ENCODE assay signal across 25 cellular contexts in genomic region chr1:227780101-227781044, GRCh38. TPM values are rescaled to one million over a fixed set of nuclear protein-coding genes. Genes with fewer than 3 reads are reported as not detected.
A peak's percentile ranks its signal among the peaks of the same experiment; 100 is the strongest.
DNase-seq lines count a peak whose midpoint lies in the region; ATAC-seq, FAIRE-seq and TF ChIP-seq lines count a peak whose summit lies in the region.
"Had no signal": no experiment of that assay in that cellular context is flagged by ENCODE, and none has a peak within 500 bp of the region (broad histone marks: within the 10 kb centered on the region; RNA-seq: fewer than 3 reads in every experiment).

No MANE protein-coding gene starts in this region.

- H3K9me3 ChIP-seq in HepG2 (ENCODE audit: low read length) (no peaks in the 10 kb centered on the region), suprapubic skin (no peaks in the 10 kb centered on the region)
- H3K9me3 ChIP-seq: ovary, vagina had no signal

- H3K4me1 Mint-ChIP-seq in activated B cell treated with CpG ODN at 0.5 μM for 24 hours = peaks cover under 1% of the 10 kb centered on the region
- no peaks in the 10 kb centered on the region for H3K4me1 Mint-ChIP-seq in activated T-cell treated with anti-CD3 and anti-CD28 coated beads, Interleukin-2, amount 50 U/mL, for 72 hours (ENCODE audit: low read depth)
- H3K4me1 Mint-ChIP-seq: activated naive CD4-positive, alpha-beta T cell treated with anti-CD3 and anti-CD28 coated beads, Interleukin-2, amount 50 U/mL, for 24 hours; CD14-positive monocyte had no signal

- no peak overlapping the region for H3K9ac ChIP-seq in HepG2 (ENCODE audit: insufficient read depth, low read depth, low read length)

- no peak for TF ChIP-seq POLR2A in HepG2 (IDR thresholded peaks at IDR 0.05; ENCODE audit: insufficient read depth in 1 of 2, low read depth in 2 of 2, low read length in 2 of 2)
- no peak for TF ChIP-seq POLR2A in suprapubic skin (IDR thresholded peaks at IDR 0.05)

- no peak overlapping the region for H3K4me3 Mint-ChIP-seq in activated B cell treated with CpG ODN at 0.5 μM for 24 hours
- H3K4me3 Mint-ChIP-seq in activated T-cell treated with anti-CD3 and anti-CD28 coated beads, Interleukin-2, amount 50 U/mL, for 72 hours = no peak overlapping the region
- H3K4me3 Mint-ChIP-seq: activated naive CD4-positive, alpha-beta T cell treated with anti-CD3 and anti-CD28 coated beads, Interleukin-2, amount 50 U/mL, for 24 hours; brain; CD14-positive monocyte; stimulated activated memory B cell treated with anti-CD40 and anti-IgM and Interleukin-4, amounts not matched to agents 10 μg/mL and 1 μg/mL and 100 μg/mL, for 72 hours had no signal

- intact Hi-C loops in activated B cell treated with CpG ODN at 0.5 μM for 24 hours (cut with micrococcal nuclease) (no loop called here), HepG2 (cut with micrococcal nuclease; ENCODE audit: unreplicated experiment) (no loop called here)

- WGBS in HepG2 (ENCODE audit: low lambda C conversion rate) = 96% methylated on average over 14 of the region's 23 CpGs
- WGBS in suprapubic skin = 76% methylated on average over 9 of the region's 23 CpGs

- H3K4me3 ChIP-seq in HepG2 (replicated peaks in 1 of 3; ENCODE audit: insufficient read depth in 1 of 3, low read depth in 2 of 3, low read length in 3 of 3) (no peak overlapping the region), suprapubic skin (no peak overlapping the region)
- H3K4me3 ChIP-seq: hepatocyte, ovary, vagina had no signal

- H3K27ac ChIP-seq in HepG2 (ENCODE audit: extremely low read length, insufficient read depth, low read length) (no peak overlapping the region), suprapubic skin (no peak overlapping the region)
- H3K27ac ChIP-seq: hepatocyte, ovary, vagina had no signal

- no peaks in the 10 kb centered on the region for H4K20me1 ChIP-seq in HepG2 (ENCODE audit: insufficient read depth, low read length)

- TF ChIP-seq EP300 in HepG2 (IDR thresholded peaks at IDR 0.05; ENCODE audit: low read depth in 2 of 2, low read length in 2 of 2) (no peak), HepG2 (CRISPR knock-in tag; IDR thresholded peaks at IDR 0.05; ENCODE audit: borderline replicate concordance) (no peak), suprapubic skin (IDR thresholded peaks at IDR 0.05) (no peak)

- no peak overlapping the region for H2AFZ ChIP-seq in HepG2 (ENCODE audit: low read length)
- H2AFZ ChIP-seq: hepatocyte had no signal

- no peaks in the 10 kb centered on the region for H3K27me3 Mint-ChIP-seq in activated B cell treated with CpG ODN at 0.5 μM for 24 hours
- H3K27me3 Mint-ChIP-seq in activated T-cell treated with anti-CD3 and anti-CD28 coated beads, Interleukin-2, amount 50 U/mL, for 72 hours (ENCODE audit: low read depth) = no peaks in the 10 kb centered on the region
- H3K27me3 Mint-ChIP-seq: activated naive CD4-positive, alpha-beta T cell treated with anti-CD3 and anti-CD28 coated beads, Interleukin-2, amount 50 U/mL, for 24 hours; brain; stimulated activated memory B cell treated with anti-CD40 and anti-IgM and Interleukin-4, amounts not matched to agents 10 μg/mL and 1 μg/mL and 100 μg/mL, for 72 hours had no signal

- no peak for TF ChIP-seq RAD21 in HepG2 (CRISPR knock-in tag; IDR thresholded peaks at IDR 0.05)

- in situ Hi-C loops in HepG2 (cut with HindIII; ENCODE audit: extremely low pct_ligation_motif_present, low pct_unique_long_range_greater_than_20kb) = no loop called here

- no peaks in the 10 kb centered on the region for H3K9me3 Mint-ChIP-seq in activated B cell treated with CpG ODN at 0.5 μM for 24 hours
- no peaks in the 10 kb centered on the region for H3K9me3 Mint-ChIP-seq in activated T-cell treated with anti-CD3 and anti-CD28 coated beads, Interleukin-2, amount 50 U/mL, for 72 hours
- H3K9me3 Mint-ChIP-seq: activated naive CD4-positive, alpha-beta T cell treated with anti-CD3 and anti-CD28 coated beads, Interleukin-2, amount 50 U/mL, for 24 hours; brain had no signal

- peaks cover 23% of the 10 kb centered on the region for H3K36me3 Mint-ChIP-seq in activated B cell treated with CpG ODN at 0.5 μM for 24 hours (ENCODE audit: low read depth)
- H3K36me3 Mint-ChIP-seq in activated T-cell treated with anti-CD3 and anti-CD28 coated beads, Interleukin-2, amount 50 U/mL, for 72 hours (ENCODE audit: insufficient read depth in 2 of 2) = peaks cover 0 to 1% of the 10 kb centered on the region in 2 donors

- no peak overlapping the region for H3K4me2 ChIP-seq in HepG2 (ENCODE audit: low read depth, low read length)
- H3K4me2 ChIP-seq: hepatocyte had no signal

- ATAC-seq in activated B cell treated with CpG ODN at 0.5 μM for 24 hours (ENCODE audit: low read depth) (no peak), HepG2 (peak; percentile 23; the same call in 1 of the 3 replicates), HG03457 (IDR thresholded peaks at IDR 0.05; ENCODE audit: unreplicated experiment) (no peak)
- no peak for ATAC-seq in activated T-cell treated with anti-CD3 and anti-CD28 coated beads, Interleukin-2, amount 50 U/mL, for 72 hours (replicated peaks in 1 of 2)
- ATAC-seq: stimulated activated memory B cell treated with anti-CD40 and anti-IgM and Interleukin-4, amounts not matched to agents 10 μg/mL and 1 μg/mL and 100 μg/mL, for 72 hours had no signal

- H3K27me3 ChIP-seq in HepG2 (ENCODE audit: control insufficient read depth in 1 of 2, insufficient read depth in 2 of 2, low read length in 2 of 2) = no peaks in the 10 kb centered on the region
- no peaks in the 10 kb centered on the region for H3K27me3 ChIP-seq in suprapubic skin
- H3K27me3 ChIP-seq: hepatocyte, ovary, vagina had no signal

- POLR2A ChIA-PET in activated B cell treated with CpG ODN at 0.5 μM for 24 hours (lab: Charles Lee) = no interaction called here
- POLR2A ChIA-PET in HepG2 (lab: Yijun Ruan, JAX) = no interaction called here

- TF ChIP-seq CTCF in activated B cell treated with CpG ODN at 0.5 μM for 24 hours (IDR thresholded peaks at IDR 0.05) = no peak
- TF ChIP-seq CTCF in HepG2 (CRISPR knock-in tag; IDR thresholded peaks at IDR 0.05) = no peak
- no peak for TF ChIP-seq CTCF in suprapubic skin (IDR thresholded peaks at IDR 0.05)

- FAIRE-seq in HepG2 (lab: Jason Lieb, UNC) = no peak

- H3K79me2 ChIP-seq in HepG2 (ENCODE audit: insufficient read depth, low read length) = no peaks in the 10 kb centered on the region
- H3K79me2 ChIP-seq: hepatocyte had no signal

- no TSS peak for BruUV-seq in HepG2 (replicated peaks; lab: Mats Ljungman, UMichigan)

- H3K36me3 ChIP-seq in HepG2 (replicated peaks in 1 of 2; ENCODE audit: control insufficient read depth in 1 of 2, insufficient read depth in 2 of 2, low read length in 2 of 2) = peaks cover 3 to 9% of the 10 kb centered on the region in 2 experiments; a peak in 3 of 5 replicates
- peaks cover 26% of the 10 kb centered on the region for H3K36me3 ChIP-seq in suprapubic skin
- H3K36me3 ChIP-seq: ovary had no signal

- H3K4me1 ChIP-seq in HepG2 (ENCODE audit: insufficient read depth, low read length) = no peaks in the 10 kb centered on the region
- H3K4me1 ChIP-seq in suprapubic skin = no peaks in the 10 kb centered on the region

- CTCF ChIA-PET in activated B cell treated with CpG ODN at 0.5 μM for 24 hours (lab: Charles Lee) (no interaction called here), HepG2 (lab: Yijun Ruan, JAX; ENCODE audit: low intra/inter-chr PET ratio, low total read pairs) (no interaction called here)

- DNase-seq in activated CD8-positive, alpha-beta memory T cell treated with anti-CD3 and anti-CD28 coated beads for 24 hours = peak; percentile 50
- no peak for DNase-seq in activated CD8-positive, alpha-beta memory T cell treated with anti-CD3 and anti-CD28 coated beads, Interleukin-2, amount 50 U/mL, for 4 hours
- DNase-seq in activated B cell treated with CpG ODN at 0.5 μM for 24 hours (peak; percentile 6), HepG2 (ENCODE audit: low spot score) (no peak), suprapubic skin (ENCODE audit: low spot score in 2 of 2) (peak; percentile 37 to 74), SK-N-DZ (ENCODE audit: low spot score) (no peak)
- no peak for DNase-seq in activated T-cell treated with anti-CD3 and anti-CD28 coated beads, Interleukin-2, amount 50 U/mL, for 72 hours
- DNase-seq: activated CD4-positive, alpha-beta T cell treated with anti-CD3 and anti-CD28 coated beads for 1 hour; DND-41; KG1; NCI-H226; SIG-M5; T-helper 2 cell had no signal

- H3K27ac Mint-ChIP-seq in activated B cell treated with CpG ODN at 0.5 μM for 24 hours = no peak overlapping the region
- no peak overlapping the region for H3K27ac Mint-ChIP-seq in activated T-cell treated with anti-CD3 and anti-CD28 coated beads, Interleukin-2, amount 50 U/mL, for 72 hours
- H3K27ac Mint-ChIP-seq: activated naive CD4-positive, alpha-beta T cell treated with anti-CD3 and anti-CD28 coated beads, Interleukin-2, amount 50 U/mL, for 24 hours; brain; CD14-positive monocyte; stimulated activated memory B cell treated with anti-CD40 and anti-IgM and Interleukin-4, amounts not matched to agents 10 μg/mL and 1 μg/mL and 100 μg/mL, for 72 hours had no signal

RNA-seq across cellular contexts. Expression of gene PRSS38, which starts 35.1 kb away (rescaled TPM):
- not detected in 2 replicates for total RNA-seq in activated B cell treated with CpG ODN at 0.5 μM for 24 hours
- not detected in 2 replicates for total RNA-seq in HepG2 (2016; rRNA removed; fragmentation: Illumina TruSeq; extraction: Trizol)
- not detected in 2 replicates for total RNA-seq in HepG2 (2016; cell fraction: cytosol; rRNA removed; fragmentation: Illumina TruSeq; extraction: Trizol; ENCODE audit: low read depth)
- not detected in 2 replicates for total RNA-seq in HepG2 (2016; cell fraction: insoluble cytoplasmic fraction; rRNA removed; fragmentation: Illumina TruSeq; extraction: Trizol)
- total RNA-seq in HepG2 (2016; cell fraction: membrane; rRNA removed; fragmentation: Illumina TruSeq; extraction: Trizol) = not detected in 2 replicates
- not detected in 2 replicates for total RNA-seq in HepG2 (2016; cell fraction: nucleus; rRNA removed; fragmentation: Illumina TruSeq; extraction: Trizol)
- not detected in 2 replicates for polyA plus RNA-seq in HepG2 (2011; rRNA removed)
- not detected in 2 replicates for polyA plus RNA-seq in HepG2 (2011; cell fraction: cytosol; rRNA removed)
- polyA plus RNA-seq in HepG2 (2011; cell fraction: nucleus; rRNA removed) = not detected in 2 replicates
- not detected in 2 replicates for polyA plus RNA-seq in HepG2 (2012)
- not detected in 2 replicates for polyA plus RNA-seq in HepG2 (2016; cell fraction: cytosol; fragmentation: Illumina TruSeq; extraction: Trizol; ENCODE audit: low read depth)
- polyA plus RNA-seq in HepG2 (2016; cell fraction: insoluble cytoplasmic fraction; fragmentation: Illumina TruSeq; extraction: Trizol; ENCODE audit: low read depth) = not detected in 2 replicates
- polyA plus RNA-seq in HepG2 (2016; cell fraction: membrane; fragmentation: Illumina TruSeq; extraction: Trizol; ENCODE audit: low read depth) = not detected in 2 replicates
- polyA plus RNA-seq in HepG2 (2016; cell fraction: nucleus; fragmentation: Illumina TruSeq; extraction: Trizol; ENCODE audit: insufficient read depth, low read depth) = not detected in 2 replicates
- polyA minus RNA-seq in HepG2 (2011; rRNA and poly(A)+ RNA removed; ENCODE audit: low replicate concordance) = not detected in 2 replicates
- polyA minus RNA-seq in HepG2 (2011; cell fraction: cytosol; rRNA and poly(A)+ RNA removed) = not detected in 2 replicates
- polyA minus RNA-seq in HepG2 (2011; cell fraction: nucleus; rRNA and poly(A)+ RNA removed) = not detected in 2 replicates
- not detected for total RNA-seq in suprapubic skin
- not detected in 2 replicates for polyA plus RNA-seq in SK-N-DZ (2014; cell fraction: cytosol; rRNA removed)
- polyA plus RNA-seq in SK-N-DZ (2014; cell fraction: nucleus; rRNA removed) = not detected in 2 replicates
- not detected for total RNA-seq in activated T-cell treated with anti-CD3 and anti-CD28 coated beads, Interleukin-2, amount 50 U/mL, for 72 hours
- total RNA-seq: A673, dermis microvascular lymphatic vessel endothelial cell, fibroblast of lung, hepatocyte, mucosa of gallbladder, ovary, vagina had no signal
- polyA plus RNA-seq: CD14-positive monocyte, fibroblast of lung, hepatocyte, ovary had no signal

RNA-seq across cellular contexts. Expression of gene SNAP47, which starts 45.1 kb away (rescaled TPM):
- 24.2 and 24.3 TPM in 2 replicates for total RNA-seq in activated B cell treated with CpG ODN at 0.5 μM for 24 hours
- total RNA-seq in HepG2 (2016; rRNA removed; fragmentation: Illumina TruSeq; extraction: Trizol) = 25.1 and 25.8 TPM in 2 replicates
- 10.1 and 13.3 TPM in 2 replicates for total RNA-seq in HepG2 (2016; cell fraction: cytosol; rRNA removed; fragmentation: Illumina TruSeq; extraction: Trizol; ENCODE audit: low read depth)
- total RNA-seq in HepG2 (2016; cell fraction: insoluble cytoplasmic fraction; rRNA removed; fragmentation: Illumina TruSeq; extraction: Trizol) = 25.5 and 25.8 TPM in 2 replicates
- total RNA-seq in HepG2 (2016; cell fraction: membrane; rRNA removed; fragmentation: Illumina TruSeq; extraction: Trizol) = 17.9 and 18.3 TPM in 2 replicates
- total RNA-seq in HepG2 (2016; cell fraction: nucleus; rRNA removed; fragmentation: Illumina TruSeq; extraction: Trizol) = 20.5 and 21.5 TPM in 2 replicates
- polyA plus RNA-seq in HepG2 (2011; rRNA removed) = 13.6 and 14.1 TPM in 2 replicates
- polyA plus RNA-seq in HepG2 (2011; cell fraction: cytosol; rRNA removed) = 16.8 and 19.5 TPM in 2 replicates
- polyA plus RNA-seq in HepG2 (2011; cell fraction: nucleus; rRNA removed) = 19.8 and 20.7 TPM in 2 replicates
- polyA plus RNA-seq in HepG2 (2012) = 12.1 and 15.6 TPM in 2 replicates
- 4.7 and 6.2 TPM in 2 replicates for polyA plus RNA-seq in HepG2 (2016; cell fraction: cytosol; fragmentation: Illumina TruSeq; extraction: Trizol; ENCODE audit: low read depth)
- 19.4 and 24.0 TPM in 2 replicates for polyA plus RNA-seq in HepG2 (2016; cell fraction: insoluble cytoplasmic fraction; fragmentation: Illumina TruSeq; extraction: Trizol; ENCODE audit: low read depth)
- 10.9 and 11.7 TPM in 2 replicates for polyA plus RNA-seq in HepG2 (2016; cell fraction: membrane; fragmentation: Illumina TruSeq; extraction: Trizol; ENCODE audit: low read depth)
- polyA plus RNA-seq in HepG2 (2016; cell fraction: nucleus; fragmentation: Illumina TruSeq; extraction: Trizol; ENCODE audit: insufficient read depth, low read depth) = 19.3 and 22.0 TPM in 2 replicates
- polyA minus RNA-seq in HepG2 (2011; rRNA and poly(A)+ RNA removed; ENCODE audit: low replicate concordance) = 16.8 and 27.2 TPM in 2 replicates
- polyA minus RNA-seq in HepG2 (2011; cell fraction: cytosol; rRNA and poly(A)+ RNA removed) = 8.8 and 9.6 TPM in 2 replicates
- 30.3 and 36.4 TPM in 2 replicates for polyA minus RNA-seq in HepG2 (2011; cell fraction: nucleus; rRNA and poly(A)+ RNA removed)
- 10 to 100 TPM; 35.8 to 51.0 (median 42.9) TPM for total RNA-seq in suprapubic skin
- 43.9 and 45.4 TPM in 2 replicates for polyA plus RNA-seq in SK-N-DZ (2014; cell fraction: cytosol; rRNA removed)
- polyA plus RNA-seq in SK-N-DZ (2014; cell fraction: nucleus; rRNA removed) = 32.6 and 34.6 TPM in 2 replicates
- total RNA-seq in activated T-cell treated with anti-CD3 and anti-CD28 coated beads, Interleukin-2, amount 50 U/mL, for 72 hours = 10 to 100 TPM; 34.0 to 35.3 TPM

RNA-seq across cellular contexts. Expression of gene JMJD4, which starts 45.3 kb away (rescaled TPM):
- total RNA-seq in activated B cell treated with CpG ODN at 0.5 μM for 24 hours (23.5 and 26.7 TPM in 2 replicates), HepG2 (2016; rRNA removed; fragmentation: Illumina TruSeq; extraction: Trizol) (23.0 and 29.0 TPM in 2 replicates), suprapubic skin (10 to 100 TPM in 3 of 4 donors, 1 to 10 TPM in 1; 9.9 to 24.2 (median 16.5) TPM)
- total RNA-seq in HepG2 (2016; cell fraction: cytosol; rRNA removed; fragmentation: Illumina TruSeq; extraction: Trizol; ENCODE audit: low read depth) = 10.5 and 13.6 TPM in 2 replicates
- total RNA-seq in HepG2 (2016; cell fraction: insoluble cytoplasmic fraction; rRNA removed; fragmentation: Illumina TruSeq; extraction: Trizol) = 21.9 and 31.1 TPM in 2 replicates
- 18.8 and 21.7 TPM in 2 replicates for total RNA-seq in HepG2 (2016; cell fraction: membrane; rRNA removed; fragmentation: Illumina TruSeq; extraction: Trizol)
- 21.3 and 26.3 TPM in 2 replicates for total RNA-seq in HepG2 (2016; cell fraction: nucleus; rRNA removed; fragmentation: Illumina TruSeq; extraction: Trizol)
- polyA plus RNA-seq in HepG2 (2011; rRNA removed) = 10.2 and 17.3 TPM in 2 replicates
- 10.6 and 14.3 TPM in 2 replicates for polyA plus RNA-seq in HepG2 (2011; cell fraction: cytosol; rRNA removed)
- polyA plus RNA-seq in HepG2 (2011; cell fraction: nucleus; rRNA removed) = 44.8 and 46.2 TPM in 2 replicates
- 9.4 and 10.9 TPM in 2 replicates for polyA plus RNA-seq in HepG2 (2012)
- polyA plus RNA-seq in HepG2 (2016; cell fraction: cytosol; fragmentation: Illumina TruSeq; extraction: Trizol; ENCODE audit: low read depth) = 7.9 and 10.7 TPM in 2 replicates
- polyA plus RNA-seq in HepG2 (2016; cell fraction: insoluble cytoplasmic fraction; fragmentation: Illumina TruSeq; extraction: Trizol; ENCODE audit: low read depth) = 18.0 and 18.7 TPM in 2 replicates
- 11.6 and 12.6 TPM in 2 replicates for polyA plus RNA-seq in HepG2 (2016; cell fraction: membrane; fragmentation: Illumina TruSeq; extraction: Trizol; ENCODE audit: low read depth)
- 23.9 and 25.0 TPM in 2 replicates for polyA plus RNA-seq in HepG2 (2016; cell fraction: nucleus; fragmentation: Illumina TruSeq; extraction: Trizol; ENCODE audit: insufficient read depth, low read depth)
- 88.6 and 93.9 TPM in 2 replicates for polyA minus RNA-seq in HepG2 (2011; rRNA and poly(A)+ RNA removed; ENCODE audit: low replicate concordance)
- 9.8 and 14.0 TPM in 2 replicates for polyA minus RNA-seq in HepG2 (2011; cell fraction: cytosol; rRNA and poly(A)+ RNA removed)
- 62.1 and 65.3 TPM in 2 replicates for polyA minus RNA-seq in HepG2 (2011; cell fraction: nucleus; rRNA and poly(A)+ RNA removed)
- 23.2 and 25.0 TPM in 2 replicates for polyA plus RNA-seq in SK-N-DZ (2014; cell fraction: cytosol; rRNA removed)
- polyA plus RNA-seq in SK-N-DZ (2014; cell fraction: nucleus; rRNA removed) = 41.6 and 44.7 TPM in 2 replicates
- 10 to 100 TPM in 1 of 2 donors, 1 to 10 TPM in 1; 8.7 to 11.1 TPM for total RNA-seq in activated T-cell treated with anti-CD3 and anti-CD28 coated beads, Interleukin-2, amount 50 U/mL, for 72 hours

Comparison
In these comparisons a context has a peak if more than half of its experiments do, and no peak if none do; other contexts are left out.
1. DNase-seq: peak in activated CD8-positive, alpha-beta memory T cell treated with anti-CD3 and anti-CD28 coated beads for 24 hours (single experiment), activated B cell treated with CpG ODN at 0.5 μM for 24 hours (single experiment) and suprapubic skin (2 of 2); none in activated CD8-positive, alpha-beta memory T cell treated with anti-CD3 and anti-CD28 coated beads, Interleukin-2, amount 50 U/mL, for 4 hours (single experiment), HepG2 (single experiment), SK-N-DZ (single experiment) and activated T-cell treated with anti-CD3 and anti-CD28 coated beads, Interleukin-2, amount 50 U/mL, for 72 hours (0 of 2).